25 cellular contexts compared by ENCODE assay signal in genomic region chr10:50884302-50884701, GRCh38. TPM values are rescaled to one million over a fixed set of nuclear protein-coding genes. Genes with fewer than 3 reads are reported as not detected.
DNase-seq lines count a peak whose midpoint lies in the region; ATAC-seq, FAIRE-seq and TF ChIP-seq lines count a peak whose summit lies in the region.
"Had no signal": no experiment of that assay in that cellular context is flagged by ENCODE, and none has a peak within 500 bp of the region (broad histone marks: within the 10 kb centered on the region; RNA-seq: fewer than 3 reads in every experiment).

No MANE protein-coding gene starts in this region.

- no peak for TF ChIP-seq EP300 in transverse colon (IDR thresholded peaks at IDR 0.05; ENCODE audit: low read depth)

- H3K4me1 ChIP-seq in endocrine pancreas (ENCODE audit: control insufficient read depth, insufficient read depth, low read length), result peaks cover 16% of the 10 kb centered on the region
- peaks cover 0 to 40% (median 10%) of the 10 kb centered on the region in 4 donors for H3K4me1 ChIP-seq in right lobe of liver
- peaks cover 0 to 21% (median 9%) of the 10 kb centered on the region in 4 donors for H3K4me1 ChIP-seq in transverse colon
- no peaks in the 10 kb centered on the region for H3K4me1 ChIP-seq in ascending aorta

- H3K27ac Mint-ChIP-seq in activated naive CD4-positive, alpha-beta T cell treated with anti-CD3 and anti-CD28 coated beads, Interleukin-2, amount 10 ng/mL, durations not matched to agents 7 days and 5 days, result no peak overlapping the region
- H3K27ac Mint-ChIP-seq: CD4-positive, CD25-positive, alpha-beta regulatory T cell; GM23338; H9 had no signal

- ATAC-seq in right lobe of liver, result peak in 2 of 4 donors; percentile 7 to 19
- ATAC-seq in HG03354 (IDR thresholded peaks at IDR 0.05; ENCODE audit: poor library complexity, severe bottlenecking, unreplicated experiment), result no peak
- ATAC-seq: GM23338 had no signal

- H3K27me3 ChIP-seq in endocrine pancreas (ENCODE audit: control insufficient read depth, insufficient read depth, low read length) (no peaks in the 10 kb centered on the region), right lobe of liver (no peaks in the 10 kb centered on the region), transverse colon (no peaks in the 10 kb centered on the region), ascending aorta (no peaks in the 10 kb centered on the region)
- H3K27me3 ChIP-seq: BLaER1, MG63 had no signal

- DNase-seq in right lobe of liver (no peak), transverse colon (no peak), ascending aorta (ENCODE audit: low spot score in 2 of 2) (no peak)
- no peak for DNase-seq in activated naive CD4-positive, alpha-beta T cell treated with anti-CD3 and anti-CD28 coated beads, Interleukin-2, amount 10 ng/mL, durations not matched to agents 7 days and 5 days
- DNase-seq: CD4-positive, CD25-positive, alpha-beta regulatory T cell; DMS53; H9; KBM-7; MG63; NCI-H1105 treated with DMSO at 0.1 percent for 48 hours; NCI-H146; NCI-H2029 treated with DMSO at 0.1 percent for 48 hours; NCI-H446 treated with DMSO at 0.1 percent for 48 hours; NCI-H526 treated with DMSO at 0.1 percent for 48 hours; SIG-M5 had no signal

- CTCF ChIA-PET in activated naive CD4-positive, alpha-beta T cell treated with anti-CD3 and anti-CD28 coated beads, Interleukin-2, amount 10 ng/mL, durations not matched to agents 7 days and 5 days (lab: Charles Lee), result interaction anchor here (1.2 kb wide), 1 partner anchor 19 kb away, joined by 3 read pairs; no protein-coding TSS in a partner anchor

- intact Hi-C loops in right lobe of liver (cut with DNase I) (no loop called here), transverse colon (cut with DNase I; ENCODE audit: low total_unique reads) (no loop called here), ascending aorta (cut with DNase I) (no loop called here)

- no peak overlapping the region for H3K4me3 Mint-ChIP-seq in activated naive CD4-positive, alpha-beta T cell treated with anti-CD3 and anti-CD28 coated beads, Interleukin-2, amount 10 ng/mL, durations not matched to agents 7 days and 5 days
- H3K4me3 Mint-ChIP-seq: CD4-positive, CD25-positive, alpha-beta regulatory T cell; GM23338; H9 had no signal

- no peaks in the 10 kb centered on the region for H3K4me1 Mint-ChIP-seq in activated naive CD4-positive, alpha-beta T cell treated with anti-CD3 and anti-CD28 coated beads, Interleukin-2, amount 10 ng/mL, durations not matched to agents 7 days and 5 days
- H3K4me1 Mint-ChIP-seq: CD4-positive, CD25-positive, alpha-beta regulatory T cell; GM23338 had no signal

- peak; percentile 55 for FAIRE-seq in G401.6 (lab: Jason Lieb, UNC)
- FAIRE-seq: A204.1, HTR-8/SVneo, RCC 7860 had no signal

- in situ Hi-C loops in transverse colon (cut with MboI; ENCODE audit: low pct_ligation_motif_present in 1 of 4, low pct_unique_long_range_greater_than_20kb in 1 of 4, low sequenced_read_pairs in 3 of 4), result no loop called here

- no peaks in the 10 kb centered on the region for H3K9me3 ChIP-seq in endocrine pancreas (ENCODE audit: control insufficient read depth, low read length)
- no peaks in the 10 kb centered on the region for H3K9me3 ChIP-seq in right lobe of liver
- H3K9me3 ChIP-seq in transverse colon, result no peaks in the 10 kb centered on the region
- H3K9me3 ChIP-seq in ascending aorta, result no peaks in the 10 kb centered on the region
- H3K9me3 ChIP-seq: BLaER1, MG63 had no signal

- no peak overlapping the region for H3K9ac ChIP-seq in endocrine pancreas (ENCODE audit: control insufficient read depth, insufficient read depth, low read length)
- H3K9ac ChIP-seq: BLaER1 had no signal

- H3K27ac ChIP-seq in right lobe of liver, result peak overlapping the region; percentile 79 to 82 (median 80)
- H3K27ac ChIP-seq in transverse colon, result peak overlapping the region in 3 of 4 donors; percentile 54 to 83 (median 80)
- H3K27ac ChIP-seq in ascending aorta, result no peak overlapping the region
- H3K27ac ChIP-seq: BLaER1, SK-N-MC had no signal

- TF ChIP-seq CTCF in right lobe of liver (IDR thresholded peaks at IDR 0.05) (no peak), transverse colon (IDR thresholded peaks at IDR 0.05) (no peak), ascending aorta (IDR thresholded peaks at IDR 0.05) (no peak)

- H3K36me3 ChIP-seq in endocrine pancreas (ENCODE audit: control insufficient read depth, insufficient read depth, low read length) (no peaks in the 10 kb centered on the region), right lobe of liver (no peaks in the 10 kb centered on the region), transverse colon (no peaks in the 10 kb centered on the region), ascending aorta (no peaks in the 10 kb centered on the region)
- H3K36me3 ChIP-seq: BLaER1, MG63 had no signal

- 20% methylated on average over 3 of the region's 3 CpGs for WGBS in right lobe of liver (ENCODE audit: insufficient coverage, low coverage, low lambda C conversion rate, missing lambda C conversion rate)
- WGBS in transverse colon (ENCODE audit: low coverage in 1 of 2), 2 donors, result 45 to 48% methylated on average over 3 of the region's 3 CpGs

- H3K4me3 ChIP-seq in endocrine pancreas (ENCODE audit: control insufficient read depth, insufficient read depth, low read length), result peak overlapping the region; percentile 96
- H3K4me3 ChIP-seq in right lobe of liver, result peak overlapping the region; percentile 35 to 63 (median 57)
- peak overlapping the region in 3 of 4 donors; percentile 27 to 46 (median 28) for H3K4me3 ChIP-seq in transverse colon
- no peak overlapping the region for H3K4me3 ChIP-seq in ascending aorta
- H3K4me3 ChIP-seq: BLaER1, GM23338, MG63, SK-N-MC had no signal

- TF ChIP-seq POLR2A in right lobe of liver (IDR thresholded peaks at IDR 0.05) (no peak), transverse colon (IDR thresholded peaks at IDR 0.05) (no peak)

- no peaks in the 10 kb centered on the region for H3K9me3 Mint-ChIP-seq in activated naive CD4-positive, alpha-beta T cell treated with anti-CD3 and anti-CD28 coated beads, Interleukin-2, amount 10 ng/mL, durations not matched to agents 7 days and 5 days
- H3K9me3 Mint-ChIP-seq: CD4-positive, CD25-positive, alpha-beta regulatory T cell; GM23338; H9 had no signal

- peaks cover 8% of the 10 kb centered on the region for H3K27me3 Mint-ChIP-seq in activated naive CD4-positive, alpha-beta T cell treated with anti-CD3 and anti-CD28 coated beads, Interleukin-2, amount 10 ng/mL, durations not matched to agents 7 days and 5 days

- H3K36me3 Mint-ChIP-seq in activated naive CD4-positive, alpha-beta T cell treated with anti-CD3 and anti-CD28 coated beads, Interleukin-2, amount 10 ng/mL, durations not matched to agents 7 days and 5 days, result no peaks in the 10 kb centered on the region
- H3K36me3 Mint-ChIP-seq: CD4-positive, CD25-positive, alpha-beta regulatory T cell had no signal

RNA-seq across cellular contexts. Expression of gene A1CF, which starts 1.1 kb away (rescaled TPM):
- total RNA-seq in right lobe of liver (100 to 1,000 TPM; 101 to 261 (median 171) TPM), transverse colon (10 to 100 TPM; 31.0 to 90.6 (median 63.4) TPM), ascending aorta (not detected)
- total RNA-seq: CD4-positive, CD25-positive, alpha-beta regulatory T cell; GM23338; H9; OCI-LY7 had no signal

Comparison
In these comparisons a context has a peak if more than half of its experiments do, and no peak if none do; other contexts are left out.
1. H3K4me3 ChIP-seq: peak in endocrine pancreas (single experiment), right lobe of liver (3 of 3) and transverse colon (3 of 4); none in ascending aorta (0 of 2).
2. H3K27ac ChIP-seq: peak in right lobe of liver (3 of 3) and transverse colon (3 of 4); none in ascending aorta (0 of 2).
3. RNA of gene A1CF, which starts 1.1 kb away (total RNA-seq): 101 to 261 TPM in right lobe of liver and 31.0 to 90.6 TPM in transverse colon; not detected in ascending aorta (single experiment); every median in the first group is over 10 times any median in the second.